1 cellular context compared by ENCODE assay signal in the genomic region with DNA sequence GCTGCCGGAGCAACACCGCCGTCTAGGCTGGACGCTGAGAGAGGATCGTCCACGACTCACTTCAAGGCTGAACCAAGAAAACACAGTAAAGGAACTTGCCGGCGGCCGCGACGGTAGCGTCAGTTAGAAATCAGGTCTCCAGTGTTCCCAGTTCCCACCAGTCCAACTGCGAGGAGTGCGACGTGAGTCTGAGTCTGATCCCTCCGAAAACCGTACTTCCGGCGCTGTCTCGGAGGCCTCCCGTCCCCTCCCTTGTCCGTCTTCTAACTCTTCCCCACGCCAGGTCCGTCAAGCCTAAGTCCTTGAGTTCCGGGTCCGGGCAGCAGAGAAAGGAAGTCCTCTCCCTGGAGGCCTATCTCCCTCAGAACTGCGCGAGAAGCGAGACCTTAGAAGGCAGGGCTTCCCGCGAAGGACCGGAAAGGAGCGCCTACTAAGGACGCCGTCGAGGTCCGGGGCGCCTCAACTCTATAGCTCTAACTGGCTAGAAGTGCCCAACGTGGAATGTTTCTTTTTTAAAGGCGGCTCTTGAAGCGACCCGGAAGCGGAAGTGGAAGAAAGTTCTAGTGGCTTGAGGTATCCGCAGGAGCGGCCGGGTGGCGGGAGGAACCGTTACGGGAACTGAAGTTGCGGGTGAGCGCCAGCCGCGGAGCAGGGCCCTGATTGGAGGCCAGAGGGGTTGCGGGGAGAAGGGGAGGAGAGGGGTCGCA.
A peak's percentile ranks its signal among the peaks of the same experiment; 100 is the strongest.
TF ChIP-seq lines count a peak whose summit lies in the region.

Gene BANF1, plus strand, starts transcription at position 563 of the 707 bp plus-strand sequence. CDS start 748 bp downstream, outside the sequence.
A gene with protein sequence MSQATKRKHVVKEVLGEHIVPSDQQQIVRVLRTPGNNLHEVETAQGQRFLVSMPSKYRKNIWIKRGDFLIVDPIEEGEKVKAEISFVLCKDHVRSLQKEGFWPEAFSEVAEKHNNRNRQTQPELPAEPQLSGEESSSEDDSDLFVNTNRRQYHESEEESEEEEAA (minus strand): TSS at position 217 of the 707 bp plus-strand sequence. CDS start 1,768 bp downstream, outside the sequence.

TF ChIP-seq in K562, 482 proteins besides CTCF, POLR2A, EP300 and RAD21 (continued from another document and continues in another):
- TF ChIP-seq, protein P1, sequence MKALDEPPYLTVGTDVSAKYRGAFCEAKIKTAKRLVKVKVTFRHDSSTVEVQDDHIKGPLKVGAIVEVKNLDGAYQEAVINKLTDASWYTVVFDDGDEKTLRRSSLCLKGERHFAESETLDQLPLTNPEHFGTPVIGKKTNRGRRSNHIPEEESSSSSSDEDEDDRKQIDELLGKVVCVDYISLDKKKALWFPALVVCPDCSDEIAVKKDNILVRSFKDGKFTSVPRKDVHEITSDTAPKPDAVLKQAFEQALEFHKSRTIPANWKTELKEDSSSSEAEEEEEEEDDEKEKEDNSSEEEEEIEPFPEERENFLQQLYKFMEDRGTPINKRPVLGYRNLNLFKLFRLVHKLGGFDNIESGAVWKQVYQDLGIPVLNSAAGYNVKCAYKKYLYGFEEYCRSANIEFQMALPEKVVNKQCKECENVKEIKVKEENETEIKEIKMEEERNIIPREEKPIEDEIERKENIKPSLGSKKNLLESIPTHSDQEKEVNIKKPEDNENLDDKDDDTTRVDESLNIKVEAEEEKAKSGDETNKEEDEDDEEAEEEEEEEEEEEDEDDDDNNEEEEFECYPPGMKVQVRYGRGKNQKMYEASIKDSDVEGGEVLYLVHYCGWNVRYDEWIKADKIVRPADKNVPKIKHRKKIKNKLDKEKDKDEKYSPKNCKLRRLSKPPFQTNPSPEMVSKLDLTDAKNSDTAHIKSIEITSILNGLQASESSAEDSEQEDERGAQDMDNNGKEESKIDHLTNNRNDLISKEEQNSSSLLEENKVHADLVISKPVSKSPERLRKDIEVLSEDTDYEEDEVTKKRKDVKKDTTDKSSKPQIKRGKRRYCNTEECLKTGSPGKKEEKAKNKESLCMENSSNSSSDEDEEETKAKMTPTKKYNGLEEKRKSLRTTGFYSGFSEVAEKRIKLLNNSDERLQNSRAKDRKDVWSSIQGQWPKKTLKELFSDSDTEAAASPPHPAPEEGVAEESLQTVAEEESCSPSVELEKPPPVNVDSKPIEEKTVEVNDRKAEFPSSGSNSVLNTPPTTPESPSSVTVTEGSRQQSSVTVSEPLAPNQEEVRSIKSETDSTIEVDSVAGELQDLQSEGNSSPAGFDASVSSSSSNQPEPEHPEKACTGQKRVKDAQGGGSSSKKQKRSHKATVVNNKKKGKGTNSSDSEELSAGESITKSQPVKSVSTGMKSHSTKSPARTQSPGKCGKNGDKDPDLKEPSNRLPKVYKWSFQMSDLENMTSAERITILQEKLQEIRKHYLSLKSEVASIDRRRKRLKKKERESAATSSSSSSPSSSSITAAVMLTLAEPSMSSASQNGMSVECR (CRISPR knock-in tag; IDR thresholded peaks at IDR 0.05), result peak; percentile 91
- TF ChIP-seq SAFB (IDR thresholded peaks at IDR 0.05; ENCODE audit: borderline replicate concordance, low read depth, low read length) (no peak), ZBTB11 (CRISPR knock-in tag; IDR thresholded peaks at IDR 0.05) (peak; percentile 98 to 100 (median 99)), ILF3 (IDR thresholded peaks at IDR 0.05; ENCODE audit: borderline replicate concordance) (no peak), MEIS2 (IDR thresholded peaks at IDR 0.05; ENCODE audit: partially characterized antibody) (peak; percentile 40), ZNF3 (CRISPR knock-in tag; IDR thresholded peaks at IDR 0.05) (no peak), KLF16 (IDR thresholded peaks at IDR 0.05) (no peak), ZNF436 (CRISPR knock-in tag; IDR thresholded peaks at IDR 0.05) (no peak), BDP1 (IDR thresholded peaks at IDR 0.05; ENCODE audit: insufficient read depth, insufficient read length) (no peak), STAT6 (CRISPR knock-in tag; IDR thresholded peaks at IDR 0.05) (peak; percentile 97; the same call in 1 of the 2 replicates), UBTF (IDR thresholded peaks at IDR 0.05; ENCODE audit: borderline replicate concordance in 1 of 2, low read depth in 2 of 2, low read length in 2 of 2) (peak; percentile 83 to 95; a peak in 2 of 4 replicates), ZBTB33 (CRISPR knock-in tag; IDR thresholded peaks at IDR 0.05) (peak; percentile 66; the same call in 1 of the 2 replicates), L3MBTL2 (IDR thresholded peaks at IDR 0.05) (peak; percentile 76; the same call in 1 of the 2 replicates), GTF2B (IDR thresholded peaks at IDR 0.05; ENCODE audit: extremely low read depth, insufficient read length) (peak; percentile 18), LEF1 (IDR thresholded peaks at IDR 0.05) (peak; percentile 52), NR3C1 (CRISPR knock-in tag; IDR thresholded peaks at IDR 0.05) (no peak), NR1H2 (CRISPR knock-in tag; IDR thresholded peaks at IDR 0.05) (peak; percentile 94), TOE1 (IDR thresholded peaks at IDR 0.05; ENCODE audit: borderline replicate concordance) (peak; percentile 91), TOE1 (CRISPR knock-in tag; IDR thresholded peaks at IDR 0.05; ENCODE audit: borderline replicate concordance, low read depth) (no peak), PTRF (tag; IDR thresholded peaks at IDR 0.05) (no peak), RNF219 (CRISPR knock-in tag; IDR thresholded peaks at IDR 0.05) (no peak), ZNF644 (tag; IDR thresholded peaks at IDR 0.05; ENCODE audit: low read depth) (no peak), RB1 (IDR thresholded peaks at IDR 0.05; ENCODE audit: low read depth) (peak; percentile 71; the same call in 1 of the 2 replicates)
- TF ChIP-seq, protein P2, sequence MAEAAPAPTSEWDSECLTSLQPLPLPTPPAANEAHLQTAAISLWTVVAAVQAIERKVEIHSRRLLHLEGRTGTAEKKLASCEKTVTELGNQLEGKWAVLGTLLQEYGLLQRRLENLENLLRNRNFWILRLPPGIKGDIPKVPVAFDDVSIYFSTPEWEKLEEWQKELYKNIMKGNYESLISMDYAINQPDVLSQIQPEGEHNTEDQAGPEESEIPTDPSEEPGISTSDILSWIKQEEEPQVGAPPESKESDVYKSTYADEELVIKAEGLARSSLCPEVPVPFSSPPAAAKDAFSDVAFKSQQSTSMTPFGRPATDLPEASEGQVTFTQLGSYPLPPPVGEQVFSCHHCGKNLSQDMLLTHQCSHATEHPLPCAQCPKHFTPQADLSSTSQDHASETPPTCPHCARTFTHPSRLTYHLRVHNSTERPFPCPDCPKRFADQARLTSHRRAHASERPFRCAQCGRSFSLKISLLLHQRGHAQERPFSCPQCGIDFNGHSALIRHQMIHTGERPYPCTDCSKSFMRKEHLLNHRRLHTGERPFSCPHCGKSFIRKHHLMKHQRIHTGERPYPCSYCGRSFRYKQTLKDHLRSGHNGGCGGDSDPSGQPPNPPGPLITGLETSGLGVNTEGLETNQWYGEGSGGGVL (CRISPR knock-in tag; IDR thresholded peaks at IDR 0.05), result no peak
- TF ChIP-seq, protein P3, sequence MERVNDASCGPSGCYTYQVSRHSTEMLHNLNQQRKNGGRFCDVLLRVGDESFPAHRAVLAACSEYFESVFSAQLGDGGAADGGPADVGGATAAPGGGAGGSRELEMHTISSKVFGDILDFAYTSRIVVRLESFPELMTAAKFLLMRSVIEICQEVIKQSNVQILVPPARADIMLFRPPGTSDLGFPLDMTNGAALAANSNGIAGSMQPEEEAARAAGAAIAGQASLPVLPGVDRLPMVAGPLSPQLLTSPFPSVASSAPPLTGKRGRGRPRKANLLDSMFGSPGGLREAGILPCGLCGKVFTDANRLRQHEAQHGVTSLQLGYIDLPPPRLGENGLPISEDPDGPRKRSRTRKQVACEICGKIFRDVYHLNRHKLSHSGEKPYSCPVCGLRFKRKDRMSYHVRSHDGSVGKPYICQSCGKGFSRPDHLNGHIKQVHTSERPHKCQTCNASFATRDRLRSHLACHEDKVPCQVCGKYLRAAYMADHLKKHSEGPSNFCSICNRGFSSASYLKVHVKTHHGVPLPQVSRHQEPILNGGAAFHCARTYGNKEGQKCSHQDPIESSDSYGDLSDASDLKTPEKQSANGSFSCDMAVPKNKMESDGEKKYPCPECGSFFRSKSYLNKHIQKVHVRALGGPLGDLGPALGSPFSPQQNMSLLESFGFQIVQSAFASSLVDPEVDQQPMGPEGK (CRISPR knock-in tag; IDR thresholded peaks at IDR 0.05; ENCODE audit: borderline replicate concordance), result no peak
